ENCODE assay signal across 8 cellular contexts in the genomic region with DNA sequence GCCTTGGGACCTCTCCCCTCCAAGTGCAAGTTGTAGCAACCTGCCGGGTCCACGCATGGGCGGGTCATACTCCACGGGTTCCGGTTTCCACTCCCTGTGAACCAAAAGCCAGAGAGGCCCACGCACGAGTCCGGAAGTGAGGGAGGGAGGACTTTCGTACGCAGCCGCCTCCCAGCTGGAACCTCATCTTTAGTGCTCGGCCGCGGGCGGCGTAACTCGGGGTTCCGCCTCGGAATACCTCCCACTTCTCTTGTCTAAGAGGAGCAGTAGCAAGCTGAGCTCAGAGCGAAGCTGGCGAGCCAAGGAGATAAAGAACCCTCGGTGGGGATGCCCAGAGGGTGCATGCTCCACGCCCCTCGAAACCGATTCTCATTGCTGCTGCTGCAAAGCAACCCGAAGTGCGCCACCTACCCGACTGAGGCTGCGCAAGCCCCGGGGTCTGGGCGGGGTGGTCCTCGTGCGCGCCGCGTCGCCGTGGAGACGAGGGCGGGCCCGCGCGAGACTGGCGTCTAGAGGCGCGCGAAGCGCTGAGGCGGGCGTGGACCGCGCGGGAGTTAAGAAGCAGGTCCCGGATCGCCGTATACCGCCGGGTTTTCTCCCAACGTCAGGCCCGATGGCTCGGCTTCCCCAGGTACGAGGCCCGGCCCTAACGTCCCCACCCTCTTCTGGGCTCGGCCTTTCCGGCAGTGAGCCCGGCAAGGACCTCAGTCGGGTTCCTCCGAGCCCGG. TPM values are rescaled to one million over a fixed set of nuclear protein-coding genes. Genes with fewer than 3 reads are reported as not detected.
DNase-seq lines count a peak whose midpoint lies in the region; ATAC-seq and TF ChIP-seq lines count a peak whose summit lies in the region.

A gene with protein sequence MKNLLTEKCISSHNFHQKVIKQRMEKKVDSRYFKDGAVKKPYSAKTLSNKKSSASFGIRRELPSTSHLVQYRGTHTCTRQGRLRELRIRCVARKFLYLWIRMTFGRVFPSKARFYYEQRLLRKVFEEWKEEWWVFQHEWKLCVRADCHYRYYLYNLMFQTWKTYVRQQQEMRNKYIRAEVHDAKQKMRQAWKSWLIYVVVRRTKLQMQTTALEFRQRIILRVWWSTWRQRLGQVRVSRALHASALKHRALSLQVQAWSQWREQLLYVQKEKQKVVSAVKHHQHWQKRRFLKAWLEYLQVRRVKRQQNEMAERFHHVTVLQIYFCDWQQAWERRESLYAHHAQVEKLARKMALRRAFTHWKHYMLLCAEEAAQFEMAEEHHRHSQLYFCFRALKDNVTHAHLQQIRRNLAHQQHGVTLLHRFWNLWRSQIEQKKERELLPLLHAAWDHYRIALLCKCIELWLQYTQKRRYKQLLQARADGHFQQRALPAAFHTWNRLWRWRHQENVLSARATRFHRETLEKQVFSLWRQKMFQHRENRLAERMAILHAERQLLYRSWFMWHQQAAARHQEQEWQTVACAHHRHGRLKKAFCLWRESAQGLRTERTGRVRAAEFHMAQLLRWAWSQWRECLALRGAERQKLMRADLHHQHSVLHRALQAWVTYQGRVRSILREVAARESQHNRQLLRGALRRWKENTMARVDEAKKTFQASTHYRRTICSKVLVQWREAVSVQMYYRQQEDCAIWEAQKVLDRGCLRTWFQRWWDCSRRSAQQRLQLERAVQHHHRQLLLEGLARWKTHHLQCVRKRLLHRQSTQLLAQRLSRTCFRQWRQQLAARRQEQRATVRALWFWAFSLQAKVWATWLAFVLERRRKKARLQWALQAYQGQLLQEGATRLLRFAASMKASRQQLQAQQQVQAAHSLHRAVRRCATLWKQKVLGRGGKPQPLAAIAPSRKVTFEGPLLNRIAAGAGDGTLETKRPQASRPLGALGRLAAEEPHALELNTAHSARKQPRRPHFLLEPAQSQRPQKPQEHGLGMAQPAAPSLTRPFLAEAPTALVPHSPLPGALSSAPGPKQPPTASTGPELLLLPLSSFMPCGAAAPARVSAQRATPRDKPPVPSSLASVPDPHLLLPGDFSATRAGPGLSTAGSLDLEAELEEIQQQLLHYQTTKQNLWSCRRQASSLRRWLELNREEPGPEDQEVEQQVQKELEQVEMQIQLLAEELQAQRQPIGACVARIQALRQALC (plus strand): TSS at position 530 of the 728 bp plus-strand sequence. CDS start 11,749 bp downstream, outside the sequence.

- intact Hi-C loops in activated T-helper 2 cell treated with anti-CD3 and anti-CD28 coated beads, Interferon-gamma antibody, Interleukin-2, Interleukin-4, amounts not matched to agents 10 μg/mL and 5 μg/mL and 100 μg/mL, durations not matched to agents 14 hours and 24 hours and 36 hours (cut with micrococcal nuclease), result loop anchor here (1.0 to 2.0 kb wide), 6 partner anchors 30 to 254 kb away; a partner anchor contains a TSS

- POLR2A ChIA-PET in RWPE1 (lab: Yijun Ruan, JAX; ENCODE audit: low non-redundant PET), result interaction anchor here (0.6 kb wide), 1 partner anchor 25 kb away, joined by 4 read pairs; no protein-coding TSS in a partner anchor

- H3K27me3 ChIP-seq in GM23338 (ENCODE audit: insufficient read depth), result no peaks in the 10 kb centered on the region

- peaks cover 9% of the 10 kb centered on the region; the same call in 1 of the 2 replicates for H3F3A ChIP-seq in GM23338 (replicated peaks; ENCODE audit: low read depth)

- H3K36me3 Mint-ChIP-seq in GM23338 (ENCODE audit: low read depth), result peaks cover 11% of the 10 kb centered on the region; the same call in 2 of the 3 replicates
- H3K36me3 Mint-ChIP-seq in activated T-helper 2 cell treated with anti-CD3 and anti-CD28 coated beads, Interferon-gamma antibody, Interleukin-2, Interleukin-4, amounts not matched to agents 10 μg/mL and 5 μg/mL and 100 μg/mL, durations not matched to agents 14 hours and 24 hours and 36 hours (ENCODE audit: low read depth), result peaks cover 45% of the 10 kb centered on the region
- peaks cover 8% of the 10 kb centered on the region for H3K36me3 Mint-ChIP-seq in natural killer cell treated with Interleukin-12 subunit alpha and Interleukin-12 subunit beta and Interleukin-15 and Interleukin-18, amount 100 ng/mL, for 72 hours

- CTCF ChIA-PET in RWPE1 (lab: Yijun Ruan, JAX), result interaction anchor here (0.6 kb wide), 1 partner anchor 59 kb away, joined by 4 read pairs; no protein-coding TSS in a partner anchor

- peaks cover 21% of the 10 kb centered on the region for H3K4me1 ChIP-seq in GM23338 (ENCODE audit: insufficient read depth)

- H3K9me3 Mint-ChIP-seq in GM23338, result peaks cover 14% of the 10 kb centered on the region
- peaks cover 5% of the 10 kb centered on the region for H3K9me3 Mint-ChIP-seq in activated T-helper 2 cell treated with anti-CD3 and anti-CD28 coated beads, Interferon-gamma antibody, Interleukin-2, Interleukin-4, amounts not matched to agents 10 μg/mL and 5 μg/mL and 100 μg/mL, durations not matched to agents 14 hours and 24 hours and 36 hours
- no peaks in the 10 kb centered on the region for H3K9me3 Mint-ChIP-seq in natural killer cell treated with Interleukin-12 subunit alpha and Interleukin-12 subunit beta and Interleukin-15 and Interleukin-18, amount 100 ng/mL, for 72 hours

- H3K4me3 Mint-ChIP-seq in GM23338, result peak within 1 kb of the TSS; percentile 89
- H3K4me3 Mint-ChIP-seq in activated T-helper 2 cell treated with anti-CD3 and anti-CD28 coated beads, Interferon-gamma antibody, Interleukin-2, Interleukin-4, amounts not matched to agents 10 μg/mL and 5 μg/mL and 100 μg/mL, durations not matched to agents 14 hours and 24 hours and 36 hours (ENCODE audit: low read depth), result peak within 1 kb of the TSS; percentile 98
- H3K4me3 Mint-ChIP-seq in natural killer cell treated with Interleukin-12 subunit alpha and Interleukin-12 subunit beta and Interleukin-15 and Interleukin-18, amount 100 ng/mL, for 72 hours, result peak within 1 kb of the TSS; percentile 89

- peaks cover 13% of the 10 kb centered on the region; the same call in 1 of the 2 replicates for H3K79me2 ChIP-seq in GM23338 (replicated peaks; ENCODE audit: insufficient read depth)

- H3K27me3 Mint-ChIP-seq in GM23338 (ENCODE audit: insufficient read depth, low read depth, poor library complexity), result peaks cover 9% of the 10 kb centered on the region
- H3K27me3 Mint-ChIP-seq in activated T-helper 2 cell treated with anti-CD3 and anti-CD28 coated beads, Interferon-gamma antibody, Interleukin-2, Interleukin-4, amounts not matched to agents 10 μg/mL and 5 μg/mL and 100 μg/mL, durations not matched to agents 14 hours and 24 hours and 36 hours (ENCODE audit: low read depth), result no peaks in the 10 kb centered on the region
- no peaks in the 10 kb centered on the region for H3K27me3 Mint-ChIP-seq in natural killer cell treated with Interleukin-12 subunit alpha and Interleukin-12 subunit beta and Interleukin-15 and Interleukin-18, amount 100 ng/mL, for 72 hours

- no peaks in the 10 kb centered on the region; the same call in 1 of the 2 replicates for H4K20me1 ChIP-seq in GM23338 (replicated peaks; ENCODE audit: insufficient read depth)

- DNase-seq in EH (ENCODE audit: low read depth) (peak; percentile 88), GM23338 (ENCODE audit: low spot score) (peak; percentile 93), LHCN-M2 (ENCODE audit: low read depth) (peak; percentile 86), RWPE1 (ENCODE audit: low spot score) (peak; percentile 82), fibroblast of peridontal ligament (ENCODE audit: extremely low read depth) (peak; percentile 83)
- peak; percentile 92 for DNase-seq in activated T-helper 2 cell treated with anti-CD3 and anti-CD28 coated beads, Interferon-gamma antibody, Interleukin-2, Interleukin-4, amounts not matched to agents 10 μg/mL and 5 μg/mL and 100 μg/mL, durations not matched to agents 14 hours and 24 hours and 36 hours (ENCODE audit: low spot score)
- DNase-seq in natural killer cell treated with Interleukin-12 subunit alpha and Interleukin-12 subunit beta and Interleukin-15 and Interleukin-18, amount 100 ng/mL, for 72 hours (ENCODE audit: low spot score), result peak; percentile 95
- peak; percentile 96 for DNase-seq in stimulated activated naive CD8-positive, alpha-beta T cell treated with anti-CD3 and anti-CD28 coated beads, Interleukin-15, Interleukin-2, amounts not matched to agents 100 U/mL and 50 U/mL, for 24 hours

- peak within 1 kb of the TSS; percentile 95 for H3K4me2 ChIP-seq in GM23338

- no peaks in the 10 kb centered on the region for H3K36me3 ChIP-seq in GM23338 (ENCODE audit: insufficient read depth)

- TF ChIP-seq CTCF in GM23338 (conservative IDR thresholded peaks at IDR 0.05; ENCODE audit: low read depth in 2 of 2) (peak; percentile 44 to 60), RWPE1 (conservative IDR thresholded peaks at IDR 0.05; ENCODE audit: low read depth) (no peak)

- peak within 1 kb of the TSS; percentile 70 for H3K27ac Mint-ChIP-seq in GM23338
- peak within 1 kb of the TSS; percentile 96 for H3K27ac Mint-ChIP-seq in activated T-helper 2 cell treated with anti-CD3 and anti-CD28 coated beads, Interferon-gamma antibody, Interleukin-2, Interleukin-4, amounts not matched to agents 10 μg/mL and 5 μg/mL and 100 μg/mL, durations not matched to agents 14 hours and 24 hours and 36 hours
- peak within 1 kb of the TSS; percentile 79 to 83 for H3K27ac Mint-ChIP-seq in natural killer cell treated with Interleukin-12 subunit alpha and Interleukin-12 subunit beta and Interleukin-15 and Interleukin-18, amount 100 ng/mL, for 72 hours

- H3K9me2 ChIP-seq in GM23338 (ENCODE audit: insufficient read depth), result peaks cover 3% of the 10 kb centered on the region; the same call in 1 of the 2 replicates

- peak; percentile 90 for ATAC-seq in GM23338
- peak; percentile 97 to 98 for ATAC-seq in natural killer cell treated with Interleukin-12 subunit alpha and Interleukin-12 subunit beta and Interleukin-15 and Interleukin-18, amount 100 ng/mL, for 72 hours
- ATAC-seq in stimulated activated naive CD8-positive, alpha-beta T cell treated with anti-CD3 and anti-CD28 coated beads, Interleukin-15, Interleukin-2, amounts not matched to agents 100 U/mL and 50 U/mL, for 24 hours, result peak; percentile 92

- peak within 1 kb of the TSS; percentile 100 for H2AFZ ChIP-seq in GM23338

- H3K4me3 ChIP-seq in GM23338, result peak within 1 kb of the TSS; percentile 90

- H3K4me1 Mint-ChIP-seq in GM23338, result peaks cover 8% of the 10 kb centered on the region; the same call in 2 of the 3 replicates
- peaks cover 29% of the 10 kb centered on the region for H3K4me1 Mint-ChIP-seq in activated T-helper 2 cell treated with anti-CD3 and anti-CD28 coated beads, Interferon-gamma antibody, Interleukin-2, Interleukin-4, amounts not matched to agents 10 μg/mL and 5 μg/mL and 100 μg/mL, durations not matched to agents 14 hours and 24 hours and 36 hours (ENCODE audit: low read depth)
- H3K4me1 Mint-ChIP-seq in natural killer cell treated with Interleukin-12 subunit alpha and Interleukin-12 subunit beta and Interleukin-15 and Interleukin-18, amount 100 ng/mL, for 72 hours (ENCODE audit: low read depth in 2 of 2), result peaks cover 12 to 16% of the 10 kb centered on the region in 2 donors

- H3K27ac ChIP-seq in GM23338 (ENCODE audit: low read depth) (peak within 1 kb of the TSS; percentile 88), RWPE1 (peak within 1 kb of the TSS; percentile 91)

RNA-seq across cellular contexts. Expression of the gene that starts here (rescaled TPM):
- total RNA-seq in GM23338 (2014; rRNA removed; shearing (Covaris generic)), result 23.8 and 25.6 TPM in 2 replicates
- polyA plus RNA-seq in GM23338 (2016; fragmentation: Nextera tagmentation; extraction: Ambion mirVana), result 16.7 and 17.4 TPM in 2 replicates
- 15.3 and 16.0 TPM in 2 replicates for total RNA-seq in LHCN-M2 (2014; rRNA removed)
- polyA plus RNA-seq in LHCN-M2 (2012), result 6.7 TPM
- 409 and 435 TPM in 2 replicates for total RNA-seq in activated T-helper 2 cell treated with anti-CD3 and anti-CD28 coated beads, Interferon-gamma antibody, Interleukin-2, Interleukin-4, amounts not matched to agents 10 μg/mL and 5 μg/mL and 100 μg/mL, durations not matched to agents 14 hours and 24 hours and 36 hours
- total RNA-seq in natural killer cell treated with Interleukin-12 subunit alpha and Interleukin-12 subunit beta and Interleukin-15 and Interleukin-18, amount 100 ng/mL, for 72 hours, result 100 to 1,000 TPM; 213 to 332 TPM

Comparison
In these comparisons a context has a peak if more than half of its experiments do, and no peak if none do; other contexts are left out.
1. Peak in every context shown above with its lines: DNase-seq, ATAC-seq, H3K4me3 ChIP-seq and H3K27ac ChIP-seq.